In the genomic region with DNA sequence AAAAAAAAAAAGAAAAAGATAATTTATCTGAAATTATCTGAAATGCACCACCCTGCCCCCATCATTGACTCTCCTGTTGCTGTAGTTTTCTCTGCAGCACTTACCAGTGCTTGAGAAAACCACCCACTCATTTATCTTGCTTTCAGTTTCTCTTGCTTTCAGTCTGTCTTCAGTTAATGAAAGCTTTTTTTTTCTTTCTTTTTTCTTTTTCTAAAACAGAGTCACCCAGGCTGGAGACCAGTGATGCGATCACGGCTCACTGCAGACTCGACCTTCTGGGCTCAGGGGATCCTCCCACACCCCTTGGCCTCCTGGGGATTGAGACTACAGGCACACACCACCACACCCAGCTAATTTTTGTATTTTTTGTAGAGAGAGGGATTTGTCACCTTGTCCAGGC, we compare ENCODE assay signal across 8 cellular contexts. TPM values are rescaled to one million over a fixed set of nuclear protein-coding genes. Genes with fewer than 3 reads are reported as not detected.
DNase-seq lines count a peak whose midpoint lies in the region; ATAC-seq, FAIRE-seq and TF ChIP-seq lines count a peak whose summit lies in the region.

No MANE protein-coding gene starts in this region.

- no peak overlapping the region for H2AFZ ChIP-seq in IMR-90 (replicated peaks; ENCODE audit: low read length, poor library complexity)

- H3K27me3 ChIP-seq in IMR-90 (ENCODE audit: control insufficient read depth, insufficient read depth, low read length), result peaks cover 3% of the 10 kb centered on the region; the same call in 1 of the 2 replicates

- no peak overlapping the region for H4K91ac ChIP-seq in IMR-90 (ENCODE audit: insufficient read depth, low read depth, low read length)

- 0 out of 2 replicates have a peak overlapping the region, but pooled peaks have one; percentile 37 for H3K14ac ChIP-seq in IMR-90 (replicated peaks; ENCODE audit: low read depth, low read length)

- peaks cover 80% of the 10 kb centered on the region for H3K4me1 Mint-ChIP-seq in CD14-positive monocyte

- no peak for DNase-seq in CD14-positive monocyte (ENCODE audit: low spot score)
- DNase-seq in IMR-90, result peak; percentile 52
- DNase-seq in activated naive CD4-positive, alpha-beta T cell treated with Interleukin-2 at 50 U/mL for 16 hours, result peak; percentile 46
- peak; percentile 42 for DNase-seq in stimulated activated CD4-positive, alpha-beta T cell treated with anti-CD3 and anti-CD28 coated beads, Interleukin-12 subunit alpha, Interleukin-12 subunit beta, amount 100 ng/mL, for 4 hours
- no peak for DNase-seq in urothelium cell line (ENCODE audit: low spot score)
- no peak for DNase-seq in coronary artery (ENCODE audit: low spot score)

- BruUV-seq in IMR-90 (replicated peaks; lab: Mats Ljungman, UMichigan), result no TSS peak

- H3K4me3 ChIP-seq in IMR-90 (ENCODE audit: insufficient read depth, low read depth, low read length) (no peak overlapping the region), coronary artery (no peak overlapping the region)

- no peak overlapping the region for H2BK120ac ChIP-seq in IMR-90 (ENCODE audit: low read depth, low read length)

- no peaks in the 10 kb centered on the region for H3K9me3 ChIP-seq in IMR-90 (ENCODE audit: control insufficient read depth, insufficient read depth, low read length)

- dilution Hi-C loops in IMR-90 (cut with HindIII; ENCODE audit: low sequenced_read_pairs, unreplicated experiment), result no loop called here

- H3K27me3 Mint-ChIP-seq in CD14-positive monocyte (ENCODE audit: low read depth in 3 of 3), result peaks cover 2 to 13% (median 7%) of the 10 kb centered on the region in 3 donors

- no peak overlapping the region for H2AK5ac ChIP-seq in IMR-90 (ENCODE audit: low read depth, low read length)

- no peaks in the 10 kb centered on the region for H3K79me1 ChIP-seq in IMR-90 (ENCODE audit: low read depth in 1 of 2, low read length in 2 of 2)

- peaks cover 0 to 13% (median 0%) of the 10 kb centered on the region in 7 donors for H3K9me3 Mint-ChIP-seq in CD14-positive monocyte

- in situ Hi-C loops in IMR-90 (cut with MboI; ENCODE audit: low sequenced_read_pairs), result no loop called here

- FAIRE-seq in urothelium cell line (lab: Jason Lieb, UNC), result no peak

- ATAC-seq in GM19455 (IDR thresholded peaks at IDR 0.05; ENCODE audit: unreplicated experiment) (peak; percentile 72), IMR-90 (ENCODE audit: low read depth) (peak; percentile 67), HG03442 (IDR thresholded peaks at IDR 0.05; ENCODE audit: unreplicated experiment) (no peak)

- H3K4me3 Mint-ChIP-seq in CD14-positive monocyte, result peak overlapping the region; percentile 53 to 80

- no peak overlapping the region for H2BK15ac ChIP-seq in IMR-90 (ENCODE audit: low read depth, low read length)

- no peak for TF ChIP-seq POLR2A in IMR-90 (IDR thresholded peaks at IDR 0.05; ENCODE audit: low read depth, low read length)

- no peak for TF ChIP-seq CTCF in CD14-positive monocyte (IDR thresholded peaks at IDR 0.05)
- TF ChIP-seq CTCF in IMR-90 (conservative IDR thresholded peaks at IDR 0.05; ENCODE audit: low read depth, low read length), result no peak
- no peak for TF ChIP-seq CTCF in coronary artery (IDR thresholded peaks at IDR 0.05)

- peaks cover 4% of the 10 kb centered on the region for H3K4me1 ChIP-seq in IMR-90 (ENCODE audit: control insufficient read depth, insufficient read depth, low read length)

- intact Hi-C loops in CD14-positive monocyte (cut with micrococcal nuclease), result loop anchor here in 1 of 2 donors (5.0 kb wide), 1 partner anchor 54 kb away; a partner anchor contains a TSS
- intact Hi-C loops in IMR-90 (cut with micrococcal nuclease), result no loop called here

- H3K4ac ChIP-seq in IMR-90 (ENCODE audit: low read depth, low read length), result 0 out of 2 replicates have a peak overlapping the region, but pooled peaks have one; percentile 3

- no peak for TF ChIP-seq RAD21 in IMR-90 (IDR thresholded peaks at IDR 0.05; ENCODE audit: low read length)

- no peaks in the 10 kb centered on the region for H4K20me1 ChIP-seq in IMR-90 (ENCODE audit: insufficient read depth, low read length)

- H3K36me3 ChIP-seq in IMR-90 (ENCODE audit: control insufficient read depth, insufficient read depth, low read length), result no peaks in the 10 kb centered on the region

- H3K56ac ChIP-seq in IMR-90 (ENCODE audit: extremely low read depth, insufficient read depth, low read length), result no peak overlapping the region

- no peak overlapping the region for H3K9ac ChIP-seq in IMR-90 (ENCODE audit: low read depth, low read length)

- H2AK9ac ChIP-seq in IMR-90 (replicated peaks; ENCODE audit: low read depth, low read length, poor library complexity), result no peak overlapping the region

- H3K23ac ChIP-seq in IMR-90 (ENCODE audit: low read depth, low read length), result no peak overlapping the region

- H4K5ac ChIP-seq in IMR-90 (ENCODE audit: low read depth, low read length), result no peak overlapping the region

- H3K27ac ChIP-seq in IMR-90 (ENCODE audit: insufficient read depth, low read length) (no peak overlapping the region), coronary artery (no peak overlapping the region)

- CTCF ChIA-PET in IMR-90 (lab: Yijun Ruan, JAX), result interaction anchor here (1.0 kb wide), 1 partner anchor 20 kb away, joined by 4 read pairs; no protein-coding TSS in a partner anchor

- H3K9me1 ChIP-seq in IMR-90 (ENCODE audit: insufficient read depth, low read length), result no peaks in the 10 kb centered on the region; the same call in 1 of the 2 replicates

- H4K8ac ChIP-seq in IMR-90 (ENCODE audit: low read depth in 2 of 2, low read length in 2 of 2), result 0 out of 4 replicates have a peak overlapping the region, but pooled peaks of 1 of the 2 experiments have one; percentile 63

- no peak overlapping the region for H3K18ac ChIP-seq in IMR-90 (ENCODE audit: low read depth, low read length)

- peaks cover 0 to 6% of the 10 kb centered on the region in 2 donors for H3K36me3 Mint-ChIP-seq in CD14-positive monocyte

- peak overlapping the region; percentile 88 to 99 (median 95) for H3K27ac Mint-ChIP-seq in CD14-positive monocyte

- POLR2A ChIA-PET in IMR-90 (lab: Charles Lee; ENCODE audit: unreplicated experiment), result no interaction called here

- no peak overlapping the region for H2BK5ac ChIP-seq in IMR-90 (ENCODE audit: low read depth, low read length, poor library complexity, severe bottlenecking)

- H2BK20ac ChIP-seq in IMR-90 (ENCODE audit: low read depth, low read length), result no peak overlapping the region

- no peak overlapping the region for H3K4me2 ChIP-seq in IMR-90 (ENCODE audit: low read depth, low read length)

- no CpG with 5 or more reads among the region's 3 CpGs for WGBS in IMR-90 (ENCODE audit: extremely low coverage in 2 of 2, insufficient read length in 1 of 2), 2 experiments

TF ChIP-seq in IMR-90, 13 proteins besides CTCF, POLR2A, EP300 and RAD21 (continues in another document):
- no peak for TF ChIP-seq MAFK (IDR thresholded peaks at IDR 0.05; ENCODE audit: low read depth, low read length)
- no peak for TF ChIP-seq MAZ (IDR thresholded peaks at IDR 0.05; ENCODE audit: borderline replicate concordance, low read depth, low read length)
- no peak for TF ChIP-seq RCOR1 (IDR thresholded peaks at IDR 0.05; ENCODE audit: insufficient replicate concordance, low read length)
- no peak for TF ChIP-seq MXI1 (IDR thresholded peaks at IDR 0.05; ENCODE audit: borderline replicate concordance, low read depth, low read length)
- TF ChIP-seq, protein P1, sequence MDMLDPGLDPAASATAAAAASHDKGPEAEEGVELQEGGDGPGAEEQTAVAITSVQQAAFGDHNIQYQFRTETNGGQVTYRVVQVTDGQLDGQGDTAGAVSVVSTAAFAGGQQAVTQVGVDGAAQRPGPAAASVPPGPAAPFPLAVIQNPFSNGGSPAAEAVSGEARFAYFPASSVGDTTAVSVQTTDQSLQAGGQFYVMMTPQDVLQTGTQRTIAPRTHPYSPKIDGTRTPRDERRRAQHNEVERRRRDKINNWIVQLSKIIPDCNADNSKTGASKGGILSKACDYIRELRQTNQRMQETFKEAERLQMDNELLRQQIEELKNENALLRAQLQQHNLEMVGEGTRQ (IDR thresholded peaks at IDR 0.05; ENCODE audit: low read depth, low read length), result no peak
- TF ChIP-seq SMC3 (IDR thresholded peaks at IDR 0.05; ENCODE audit: low read depth, low read length), result no peak
- no peak for TF ChIP-seq NFE2L2 (IDR thresholded peaks at IDR 0.05; ENCODE audit: low read depth, low read length)
- TF ChIP-seq CEBPB (IDR thresholded peaks at IDR 0.05; ENCODE audit: low read depth, low read length), result no peak

RNA-seq across cellular contexts. Expression of a gene that starts 4.3 kb away (rescaled TPM):
- polyA plus RNA-seq in CD14-positive monocyte (10 to 100 TPM; 20.1 to 31.2 TPM), IMR-90 (2012; rRNA removed) (0.76 and 1.2 TPM in 2 replicates)
- total RNA-seq in IMR-90 (2012; rRNA removed), result 0.28 and 0.54 TPM in 2 replicates
- polyA plus RNA-seq in IMR-90 (2012; cell fraction: cytosol; rRNA removed), result 0.73 and 1.9 TPM in 2 replicates
- polyA plus RNA-seq in IMR-90 (2012; cell fraction: nucleus; rRNA removed; ENCODE audit: low replicate concordance), result 0.78 and 1.0 TPM in 2 replicates

RNA-seq across cellular contexts. Expression of a gene that starts 15.5 kb away (rescaled TPM):
- polyA plus RNA-seq in CD14-positive monocyte (1 to 10 TPM; 3.4 to 3.7 TPM), IMR-90 (2012; rRNA removed) (4.3 and 6.3 TPM in 2 replicates)
- 32.8 and 34.4 TPM in 2 replicates for total RNA-seq in IMR-90 (2012; rRNA removed)
- polyA plus RNA-seq in IMR-90 (2012; cell fraction: cytosol; rRNA removed), result 1.3 and 1.7 TPM in 2 replicates
- polyA plus RNA-seq in IMR-90 (2012; cell fraction: nucleus; rRNA removed; ENCODE audit: low replicate concordance), result 1.1 and 9.2 TPM in 2 replicates

RNA-seq across cellular contexts. Expression of a gene that starts 22.7 kb away (rescaled TPM):
- polyA plus RNA-seq in CD14-positive monocyte (10 to 100 TPM; 77.5 to 95.5 TPM), IMR-90 (2012; rRNA removed) (96.0 and 96.8 TPM in 2 replicates)
- total RNA-seq in IMR-90 (2012; rRNA removed), result 62.4 and 121 TPM in 2 replicates
- polyA plus RNA-seq in IMR-90 (2012; cell fraction: cytosol; rRNA removed), result 89.4 and 136 TPM in 2 replicates
- polyA plus RNA-seq in IMR-90 (2012; cell fraction: nucleus; rRNA removed; ENCODE audit: low replicate concordance), result 57.0 and 72.5 TPM in 2 replicates

RNA-seq across cellular contexts. Expression of a gene that starts 43.1 kb away (rescaled TPM):
- polyA plus RNA-seq in CD14-positive monocyte (not detected), IMR-90 (2012; rRNA removed) (196 and 207 TPM in 2 replicates)
- total RNA-seq in IMR-90 (2012; rRNA removed), result 102 TPM in 2 replicates
- 132 and 257 TPM in 2 replicates for polyA plus RNA-seq in IMR-90 (2012; cell fraction: cytosol; rRNA removed)
- polyA plus RNA-seq in IMR-90 (2012; cell fraction: nucleus; rRNA removed; ENCODE audit: low replicate concordance), result 103 and 118 TPM in 2 replicates

RNA-seq across cellular contexts. Expression of a gene that starts 52.8 kb away (rescaled TPM):
- 10 to 100 TPM; 26.4 to 28.3 TPM for polyA plus RNA-seq in CD14-positive monocyte
- total RNA-seq in IMR-90 (2012; rRNA removed), result 31.9 and 42.3 TPM in 2 replicates
- 30.5 and 31.4 TPM in 2 replicates for polyA plus RNA-seq in IMR-90 (2012; rRNA removed)
- polyA plus RNA-seq in IMR-90 (2012; cell fraction: cytosol; rRNA removed), result 39.6 and 41.7 TPM in 2 replicates
- polyA plus RNA-seq in IMR-90 (2012; cell fraction: nucleus; rRNA removed; ENCODE audit: low replicate concordance), result 52.4 and 89.1 TPM in 2 replicates

Comparison
In these comparisons a context has a peak if more than half of its experiments do, and no peak if none do; other contexts are left out.
1. DNase-seq: peak in IMR-90 (single experiment), activated naive CD4-positive, alpha-beta T cell treated with Interleukin-2 at 50 U/mL for 16 hours (single experiment) and stimulated activated CD4-positive, alpha-beta T cell treated with anti-CD3 and anti-CD28 coated beads, Interleukin-12 subunit alpha, Interleukin-12 subunit beta, amount 100 ng/mL, for 4 hours (single experiment); none in CD14-positive monocyte (single experiment), urothelium cell line (single experiment) and coronary artery (single experiment).
2. RNA of a gene that starts 4.3 kb away (polyA plus RNA-seq): 20.1 to 31.2 TPM in CD14-positive monocyte; 0.73 to 1.9 TPM in IMR-90; every median in the first group is over 4 times any median in the second.